Comparison of ENCODE assay signal across 18 cellular contexts in the genomic region with DNA sequence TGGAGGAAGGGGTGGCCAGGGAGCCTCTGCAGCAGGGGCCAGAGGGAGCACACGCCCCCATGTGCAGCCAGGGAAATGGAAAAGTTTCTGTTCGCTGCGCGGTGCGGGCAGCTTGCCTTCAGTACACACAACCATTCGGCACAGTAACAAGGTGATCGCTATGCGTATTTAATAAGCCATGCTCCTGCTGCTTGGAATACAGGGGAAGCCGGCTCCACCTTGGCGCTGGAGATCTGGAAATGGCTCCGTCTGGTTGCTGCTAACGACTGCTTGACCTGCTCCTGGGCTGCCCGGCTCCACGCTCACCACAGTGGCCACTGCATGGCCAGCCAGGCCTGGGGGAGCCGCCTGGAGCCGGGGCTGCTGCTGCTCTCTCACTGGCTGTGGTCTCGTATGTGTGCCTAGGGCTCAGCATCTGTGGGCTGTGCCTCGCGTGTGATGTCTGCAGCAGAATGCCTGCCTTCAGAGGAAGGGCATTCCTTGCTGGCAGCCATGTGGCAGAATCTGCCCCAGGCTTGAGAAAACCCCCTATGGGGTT.
"Had no signal": no experiment of that assay in that cellular context is flagged by ENCODE, and none has a peak within 500 bp of the region (broad histone marks: within the 10 kb centered on the region; RNA-seq: fewer than 3 reads in every experiment).

No MANE protein-coding gene starts in this region.

- H3K36me3 ChIP-seq: uterus had no signal

- H3K36me3 Mint-ChIP-seq: activated CD4-positive, alpha-beta memory T cell treated with anti-CD3 and anti-CD28 coated beads for 36 hours; activated naive CD8-positive, alpha-beta T cell had no signal

- H3K27ac Mint-ChIP-seq: activated B cell treated with CpG ODN at 0.5 μM for 24 hours; activated CD4-positive, alpha-beta memory T cell treated with anti-CD3 and anti-CD28 coated beads for 36 hours; activated naive CD8-positive, alpha-beta T cell; activated T-helper 1 cell treated with anti-CD3 and anti-CD28 coated beads, Interleukin-12 subunit alpha, Interleukin-12 subunit beta, Interleukin-2, Interleukin-4 antibody, amounts not matched to agents 30 ng/mL and 10 ng/mL and 1 ng/mL, durations not matched to agents 14 hours and 24 hours and 36 hours; progenitor cell of endocrine pancreas; T-helper 2 cell treated with Interferon-gamma antibody and Interleukin-4, amounts not matched to agents 5 μg/mL and 100 μg/mL, for 36 hours had no signal

- H3K9me3 Mint-ChIP-seq: activated B cell treated with CpG ODN at 0.5 μM for 24 hours; activated CD4-positive, alpha-beta memory T cell treated with anti-CD3 and anti-CD28 coated beads for 36 hours; activated T-helper 1 cell treated with anti-CD3 and anti-CD28 coated beads, Interleukin-12 subunit alpha, Interleukin-12 subunit beta, Interleukin-2, Interleukin-4 antibody, amounts not matched to agents 30 ng/mL and 10 ng/mL and 1 ng/mL, durations not matched to agents 14 hours and 24 hours and 36 hours; T-helper 2 cell treated with Interferon-gamma antibody and Interleukin-4, amounts not matched to agents 5 μg/mL and 100 μg/mL, for 36 hours had no signal

- H3K4me3 ChIP-seq: left lung, right atrium auricular region, transverse colon, uterus had no signal

- DNase-seq: activated B cell treated with CpG ODN at 0.5 μM for 24 hours; activated CD4-positive, alpha-beta memory T cell treated with anti-CD3 and anti-CD28 coated beads for 36 hours; activated CD4-positive, alpha-beta T cell treated with anti-CD3 and anti-CD28 coated beads for 4 hours; activated T-cell treated with anti-CD3 and anti-CD28 coated beads for 4 hours; head of caudate nucleus; kidney; mammary epithelial cell; midbrain; stimulated activated naive CD8-positive, alpha-beta T cell treated with anti-CD3 and anti-CD28 coated beads, Interleukin-15, Interleukin-2, amounts not matched to agents 100 U/mL and 50 U/mL, for 24 hours; substantia nigra; transverse colon; uterus had no signal

- H3K27ac ChIP-seq: left lung, transverse colon, uterus had no signal

- H3K27me3 ChIP-seq: left lung, right atrium auricular region, transverse colon, uterus had no signal

- H3K4me1 ChIP-seq: left lung, uterus had no signal

- H3K4me3 Mint-ChIP-seq: activated B cell treated with CpG ODN at 0.5 μM for 24 hours; activated CD4-positive, alpha-beta memory T cell treated with anti-CD3 and anti-CD28 coated beads for 36 hours; activated naive CD8-positive, alpha-beta T cell; activated T-helper 1 cell treated with anti-CD3 and anti-CD28 coated beads, Interleukin-12 subunit alpha, Interleukin-12 subunit beta, Interleukin-2, Interleukin-4 antibody, amounts not matched to agents 30 ng/mL and 10 ng/mL and 1 ng/mL, durations not matched to agents 14 hours and 24 hours and 36 hours; T-helper 2 cell treated with Interferon-gamma antibody and Interleukin-4, amounts not matched to agents 5 μg/mL and 100 μg/mL, for 36 hours had no signal

- H3K9me3 ChIP-seq: left lung, right atrium auricular region, transverse colon, uterus had no signal

- H3K27me3 Mint-ChIP-seq: activated B cell treated with CpG ODN at 0.5 μM for 24 hours; activated CD4-positive, alpha-beta memory T cell treated with anti-CD3 and anti-CD28 coated beads for 36 hours; activated naive CD8-positive, alpha-beta T cell; progenitor cell of endocrine pancreas had no signal
